8 cellular contexts compared by ENCODE assay signal in the genomic region with DNA sequence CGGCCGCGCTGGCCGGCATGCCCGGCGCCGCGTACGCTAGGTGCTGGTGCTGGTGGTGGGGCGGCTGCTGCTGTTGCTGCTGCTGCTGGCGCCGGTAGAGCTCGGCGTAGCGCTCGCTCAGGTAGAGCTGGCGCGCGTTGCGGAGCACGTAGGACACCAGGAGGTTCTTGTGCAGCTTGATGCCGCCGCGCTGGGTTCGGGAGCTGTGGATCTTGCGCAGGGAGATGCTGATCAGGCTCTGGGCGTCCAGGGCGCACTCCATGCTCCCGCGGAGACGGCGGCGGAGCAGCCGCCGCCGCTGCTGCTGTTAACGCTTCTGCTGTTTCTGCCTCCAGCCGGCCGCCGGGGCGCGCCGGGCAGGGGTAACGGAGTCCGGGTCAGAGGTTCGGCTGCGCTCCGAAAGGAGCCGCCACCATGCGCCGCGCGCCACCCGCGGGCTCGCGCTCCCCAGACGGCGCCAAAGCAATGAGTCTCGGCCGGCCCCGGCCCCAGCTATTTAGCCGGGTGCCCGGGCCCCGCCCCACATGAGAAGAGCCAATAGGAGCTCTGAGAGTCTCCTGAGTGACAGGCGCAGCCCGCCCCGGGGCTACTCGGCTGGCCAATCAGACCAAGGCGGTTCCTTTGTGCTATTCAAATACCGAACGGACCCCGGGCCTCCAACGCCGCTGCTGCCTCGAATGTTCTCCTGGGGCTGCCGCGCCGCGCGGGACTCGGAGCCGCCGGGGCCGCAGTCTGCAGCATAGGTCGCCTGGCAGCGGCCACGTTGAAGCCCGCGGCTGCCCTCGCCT. TPM values are rescaled to one million over a fixed set of nuclear protein-coding genes. Genes with fewer than 3 reads are reported as not detected.
DNase-seq lines count a peak whose midpoint lies in the region; ATAC-seq lines count a peak whose summit lies in the region.

Gene IER5L (minus strand): TSS at position 471 of the 788 bp plus-strand sequence. CDS start 209 bp downstream, at position 262.

- DNase-seq in COLO829 (ENCODE audit: low spot score) (peak; percentile 100), HT1080 (ENCODE audit: low read depth) (peak; percentile 88), NOMO-1 treated with DMSO at 0.1 percent for 48 hours (lab: John Stamatoyannopoulos, UW; ENCODE audit: unreplicated experiment) (peak; percentile 94)
- DNase-seq in activated CD8-positive, alpha-beta memory T cell treated with anti-CD3 and anti-CD28 coated beads, Interleukin-2, amount 50 U/mL, for 1 hour (ENCODE audit: extremely low read depth) = peak; percentile 82
- peak; percentile 85 for DNase-seq in stimulated activated CD8-positive, alpha-beta memory T cell treated with anti-CD3 and anti-CD28 coated beads, Interleukin-15, amount 100 ng/mL, for 1 hour (ENCODE audit: low read depth)

- peaks cover 20% of the 10 kb centered on the region for H3K36me3 ChIP-seq in mesodermal cell (ENCODE audit: control insufficient read depth, insufficient read depth, low read length)

- H3K9me3 ChIP-seq in mesodermal cell (ENCODE audit: control insufficient read depth, low read length) = no peaks in the 10 kb centered on the region

- H3K4me3 ChIP-seq in mesodermal cell (ENCODE audit: extremely low read depth, insufficient read depth, low read length, poor library complexity, severe bottlenecking) = peak within 1 kb of the TSS; percentile 99

- WGBS in mesodermal cell (ENCODE audit: insufficient coverage in 2 of 2), 2 experiments = 0% methylated on average over 84 to 85 of the region's 91 CpGs

- ATAC-seq in GM21367 (IDR thresholded peaks at IDR 0.05; ENCODE audit: unreplicated experiment) = peak; percentile 59

- H3K4me1 ChIP-seq in mesodermal cell (ENCODE audit: control insufficient read depth, insufficient read depth, low read length, poor library complexity, severe bottlenecking) = peaks cover 24% of the 10 kb centered on the region

- in situ Hi-C loops in endometrial microvascular endothelial cells (cut with HindIII; ENCODE audit: inconsistent ontology term, low pct_unique_long_range_greater_than_20kb, low sequenced_read_pairs) = no loop called here

- H3K27ac ChIP-seq in mesodermal cell (ENCODE audit: low read depth, low read length, severe bottlenecking) = peak within 1 kb of the TSS; percentile 98

RNA-seq across cellular contexts. Expression of gene IER5L, which starts in this region (rescaled TPM):
- total RNA-seq in HT1080 (2014; rRNA removed; shearing (Covaris generic)) = 58.9 and 76.5 TPM in 2 replicates
- 20.3 and 22.7 TPM in 2 replicates for polyA plus RNA-seq in HT1080 (2015; cell fraction: cytosol; rRNA removed)
- polyA plus RNA-seq in HT1080 (2015; cell fraction: nucleus; rRNA removed) = 23.0 and 25.0 TPM in 2 replicates
- total RNA-seq in endometrial microvascular endothelial cells (ENCODE audit: inconsistent ontology term) = 18.1 TPM
- polyA plus RNA-seq in mesodermal cell (2013, experiment 1 of 2) = 75.6 TPM
- polyA plus RNA-seq in mesodermal cell (2013, experiment 2 of 2) = 55.6 TPM

Comparison
In these comparisons a context has a peak if more than half of its experiments do, and no peak if none do; other contexts are left out.
1. Peak in every context shown above with its lines: DNase-seq, ATAC-seq, H3K4me3 ChIP-seq and H3K27ac ChIP-seq.